1 cellular context compared by ENCODE assay signal in the genomic region with DNA sequence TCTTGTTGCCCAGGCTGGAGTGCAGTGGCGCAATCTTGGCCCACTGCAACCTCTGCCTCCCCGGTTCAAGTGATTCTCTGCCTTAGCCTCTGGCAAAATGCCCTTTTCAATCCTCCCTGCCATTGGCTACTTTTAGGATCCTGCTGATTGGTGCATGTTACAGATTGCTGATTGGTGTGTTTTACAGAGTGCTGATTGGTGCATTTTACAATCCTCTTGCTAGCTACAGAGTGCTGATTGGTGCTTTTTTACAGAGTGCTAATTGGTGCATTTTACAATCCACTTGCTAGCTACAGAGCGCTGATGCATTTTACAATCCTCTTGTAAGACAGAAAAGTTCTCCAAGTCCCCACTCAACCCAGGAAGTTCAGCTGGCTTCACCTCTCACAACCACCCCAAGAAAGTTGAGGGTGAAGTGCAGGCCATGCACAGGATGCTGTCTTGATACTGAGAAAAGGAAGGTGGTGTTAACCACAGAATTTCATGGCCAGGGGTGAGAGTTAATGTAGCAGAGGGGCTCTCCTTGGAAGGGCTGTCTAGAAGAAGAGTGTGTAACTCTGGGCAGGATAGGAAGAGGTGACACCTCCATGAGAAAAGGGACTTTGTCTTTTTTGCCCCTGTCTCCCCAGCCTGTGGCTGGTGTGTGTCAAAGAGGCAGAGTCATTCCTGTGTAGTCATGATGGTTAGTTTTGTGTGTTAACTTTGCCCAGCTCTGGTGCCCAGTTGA.
TF ChIP-seq lines count a peak whose summit lies in the region.

No MANE protein-coding gene starts in this region.

TF ChIP-seq in H1, 55 proteins besides CTCF, POLR2A, EP300 and RAD21 (continued from another document):
- no peak for TF ChIP-seq RNF2 (IDR thresholded peaks at IDR 0.05; ENCODE audit: borderline replicate concordance, low read depth, low read length, missing control alignments, poor library complexity, severe bottlenecking)
- TF ChIP-seq RBBP5 (IDR thresholded peaks at IDR 0.05; ENCODE audit: borderline replicate concordance, low read depth, low read length): no peak
- TF ChIP-seq MAFK (IDR thresholded peaks at IDR 0.05; ENCODE audit: low read depth, low read length): no peak
